In the genomic region with DNA sequence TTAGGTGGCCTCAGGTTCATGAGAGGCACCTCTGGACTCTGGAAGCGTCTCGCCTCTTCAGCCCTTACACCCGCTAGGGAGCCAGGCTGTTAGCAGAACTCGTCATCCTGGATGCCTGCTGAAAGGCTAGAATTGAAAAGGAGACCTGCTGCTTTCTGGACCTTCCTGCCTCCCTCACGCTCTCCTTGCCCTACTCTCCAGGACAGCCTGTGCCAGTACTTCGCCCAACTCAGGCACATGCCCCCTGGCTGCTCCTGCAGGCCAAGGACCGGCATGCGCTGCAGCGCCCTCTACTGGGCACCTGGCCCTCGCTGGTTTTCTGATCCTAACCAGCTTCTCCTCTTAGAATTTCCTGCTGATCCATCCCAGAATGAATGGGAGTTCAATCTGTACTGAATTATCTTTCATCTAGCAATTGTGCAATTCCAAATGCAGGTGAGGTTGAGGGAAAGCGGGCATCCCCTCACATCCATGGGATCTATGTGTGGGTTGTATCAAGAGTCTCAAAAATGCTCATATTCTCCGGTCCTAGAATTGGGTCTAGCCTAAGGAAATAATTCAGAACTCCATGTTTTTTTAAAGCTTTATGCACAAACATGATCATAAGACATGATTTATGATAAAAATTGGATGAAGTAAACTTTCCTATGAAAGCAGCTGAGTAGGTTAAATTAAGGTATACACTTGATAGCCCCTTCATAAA, we compare ENCODE assay signal across 1 cellular context.
TF ChIP-seq lines count a peak whose summit lies in the region.

No MANE protein-coding gene starts in this region.

TF ChIP-seq in K562, 482 proteins besides CTCF, POLR2A, EP300 and RAD21 (continued from another document and continues in another):
- TF ChIP-seq, protein P1, sequence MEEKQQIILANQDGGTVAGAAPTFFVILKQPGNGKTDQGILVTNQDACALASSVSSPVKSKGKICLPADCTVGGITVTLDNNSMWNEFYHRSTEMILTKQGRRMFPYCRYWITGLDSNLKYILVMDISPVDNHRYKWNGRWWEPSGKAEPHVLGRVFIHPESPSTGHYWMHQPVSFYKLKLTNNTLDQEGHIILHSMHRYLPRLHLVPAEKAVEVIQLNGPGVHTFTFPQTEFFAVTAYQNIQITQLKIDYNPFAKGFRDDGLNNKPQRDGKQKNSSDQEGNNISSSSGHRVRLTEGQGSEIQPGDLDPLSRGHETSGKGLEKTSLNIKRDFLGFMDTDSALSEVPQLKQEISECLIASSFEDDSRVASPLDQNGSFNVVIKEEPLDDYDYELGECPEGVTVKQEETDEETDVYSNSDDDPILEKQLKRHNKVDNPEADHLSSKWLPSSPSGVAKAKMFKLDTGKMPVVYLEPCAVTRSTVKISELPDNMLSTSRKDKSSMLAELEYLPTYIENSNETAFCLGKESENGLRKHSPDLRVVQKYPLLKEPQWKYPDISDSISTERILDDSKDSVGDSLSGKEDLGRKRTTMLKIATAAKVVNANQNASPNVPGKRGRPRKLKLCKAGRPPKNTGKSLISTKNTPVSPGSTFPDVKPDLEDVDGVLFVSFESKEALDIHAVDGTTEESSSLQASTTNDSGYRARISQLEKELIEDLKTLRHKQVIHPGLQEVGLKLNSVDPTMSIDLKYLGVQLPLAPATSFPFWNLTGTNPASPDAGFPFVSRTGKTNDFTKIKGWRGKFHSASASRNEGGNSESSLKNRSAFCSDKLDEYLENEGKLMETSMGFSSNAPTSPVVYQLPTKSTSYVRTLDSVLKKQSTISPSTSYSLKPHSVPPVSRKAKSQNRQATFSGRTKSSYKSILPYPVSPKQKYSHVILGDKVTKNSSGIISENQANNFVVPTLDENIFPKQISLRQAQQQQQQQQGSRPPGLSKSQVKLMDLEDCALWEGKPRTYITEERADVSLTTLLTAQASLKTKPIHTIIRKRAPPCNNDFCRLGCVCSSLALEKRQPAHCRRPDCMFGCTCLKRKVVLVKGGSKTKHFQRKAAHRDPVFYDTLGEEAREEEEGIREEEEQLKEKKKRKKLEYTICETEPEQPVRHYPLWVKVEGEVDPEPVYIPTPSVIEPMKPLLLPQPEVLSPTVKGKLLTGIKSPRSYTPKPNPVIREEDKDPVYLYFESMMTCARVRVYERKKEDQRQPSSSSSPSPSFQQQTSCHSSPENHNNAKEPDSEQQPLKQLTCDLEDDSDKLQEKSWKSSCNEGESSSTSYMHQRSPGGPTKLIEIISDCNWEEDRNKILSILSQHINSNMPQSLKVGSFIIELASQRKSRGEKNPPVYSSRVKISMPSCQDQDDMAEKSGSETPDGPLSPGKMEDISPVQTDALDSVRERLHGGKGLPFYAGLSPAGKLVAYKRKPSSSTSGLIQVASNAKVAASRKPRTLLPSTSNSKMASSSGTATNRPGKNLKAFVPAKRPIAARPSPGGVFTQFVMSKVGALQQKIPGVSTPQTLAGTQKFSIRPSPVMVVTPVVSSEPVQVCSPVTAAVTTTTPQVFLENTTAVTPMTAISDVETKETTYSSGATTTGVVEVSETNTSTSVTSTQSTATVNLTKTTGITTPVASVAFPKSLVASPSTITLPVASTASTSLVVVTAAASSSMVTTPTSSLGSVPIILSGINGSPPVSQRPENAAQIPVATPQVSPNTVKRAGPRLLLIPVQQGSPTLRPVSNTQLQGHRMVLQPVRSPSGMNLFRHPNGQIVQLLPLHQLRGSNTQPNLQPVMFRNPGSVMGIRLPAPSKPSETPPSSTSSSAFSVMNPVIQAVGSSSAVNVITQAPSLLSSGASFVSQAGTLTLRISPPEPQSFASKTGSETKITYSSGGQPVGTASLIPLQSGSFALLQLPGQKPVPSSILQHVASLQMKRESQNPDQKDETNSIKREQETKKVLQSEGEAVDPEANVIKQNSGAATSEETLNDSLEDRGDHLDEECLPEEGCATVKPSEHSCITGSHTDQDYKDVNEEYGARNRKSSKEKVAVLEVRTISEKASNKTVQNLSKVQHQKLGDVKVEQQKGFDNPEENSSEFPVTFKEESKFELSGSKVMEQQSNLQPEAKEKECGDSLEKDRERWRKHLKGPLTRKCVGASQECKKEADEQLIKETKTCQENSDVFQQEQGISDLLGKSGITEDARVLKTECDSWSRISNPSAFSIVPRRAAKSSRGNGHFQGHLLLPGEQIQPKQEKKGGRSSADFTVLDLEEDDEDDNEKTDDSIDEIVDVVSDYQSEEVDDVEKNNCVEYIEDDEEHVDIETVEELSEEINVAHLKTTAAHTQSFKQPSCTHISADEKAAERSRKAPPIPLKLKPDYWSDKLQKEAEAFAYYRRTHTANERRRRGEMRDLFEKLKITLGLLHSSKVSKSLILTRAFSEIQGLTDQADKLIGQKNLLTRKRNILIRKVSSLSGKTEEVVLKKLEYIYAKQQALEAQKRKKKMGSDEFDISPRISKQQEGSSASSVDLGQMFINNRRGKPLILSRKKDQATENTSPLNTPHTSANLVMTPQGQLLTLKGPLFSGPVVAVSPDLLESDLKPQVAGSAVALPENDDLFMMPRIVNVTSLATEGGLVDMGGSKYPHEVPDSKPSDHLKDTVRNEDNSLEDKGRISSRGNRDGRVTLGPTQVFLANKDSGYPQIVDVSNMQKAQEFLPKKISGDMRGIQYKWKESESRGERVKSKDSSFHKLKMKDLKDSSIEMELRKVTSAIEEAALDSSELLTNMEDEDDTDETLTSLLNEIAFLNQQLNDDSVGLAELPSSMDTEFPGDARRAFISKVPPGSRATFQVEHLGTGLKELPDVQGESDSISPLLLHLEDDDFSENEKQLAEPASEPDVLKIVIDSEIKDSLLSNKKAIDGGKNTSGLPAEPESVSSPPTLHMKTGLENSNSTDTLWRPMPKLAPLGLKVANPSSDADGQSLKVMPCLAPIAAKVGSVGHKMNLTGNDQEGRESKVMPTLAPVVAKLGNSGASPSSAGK (IDR thresholded peaks at IDR 0.05): peak; percentile 49; the same call in 1 of the 2 replicates
- no peak for TF ChIP-seq RB1 (IDR thresholded peaks at IDR 0.05; ENCODE audit: low read depth)
- TF ChIP-seq, protein P2, sequence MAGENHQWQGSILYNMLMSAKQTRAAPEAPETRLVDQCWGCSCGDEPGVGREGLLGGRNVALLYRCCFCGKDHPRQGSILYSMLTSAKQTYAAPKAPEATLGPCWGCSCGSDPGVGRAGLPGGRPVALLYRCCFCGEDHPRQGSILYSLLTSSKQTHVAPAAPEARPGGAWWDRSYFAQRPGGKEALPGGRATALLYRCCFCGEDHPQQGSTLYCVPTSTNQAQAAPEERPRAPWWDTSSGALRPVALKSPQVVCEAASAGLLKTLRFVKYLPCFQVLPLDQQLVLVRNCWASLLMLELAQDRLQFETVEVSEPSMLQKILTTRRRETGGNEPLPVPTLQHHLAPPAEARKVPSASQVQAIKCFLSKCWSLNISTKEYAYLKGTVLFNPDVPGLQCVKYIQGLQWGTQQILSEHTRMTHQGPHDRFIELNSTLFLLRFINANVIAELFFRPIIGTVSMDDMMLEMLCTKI (IDR thresholded peaks at IDR 0.05; ENCODE audit: partially characterized antibody): no peak
- no peak for TF ChIP-seq GABPA (tag; conservative IDR thresholded peaks at IDR 0.05; ENCODE audit: low read depth)
- TF ChIP-seq, protein P3, sequence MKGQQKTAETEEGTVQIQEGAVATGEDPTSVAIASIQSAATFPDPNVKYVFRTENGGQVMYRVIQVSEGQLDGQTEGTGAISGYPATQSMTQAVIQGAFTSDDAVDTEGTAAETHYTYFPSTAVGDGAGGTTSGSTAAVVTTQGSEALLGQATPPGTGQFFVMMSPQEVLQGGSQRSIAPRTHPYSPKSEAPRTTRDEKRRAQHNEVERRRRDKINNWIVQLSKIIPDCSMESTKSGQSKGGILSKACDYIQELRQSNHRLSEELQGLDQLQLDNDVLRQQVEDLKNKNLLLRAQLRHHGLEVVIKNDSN (CRISPR knock-in tag; IDR thresholded peaks at IDR 0.05): peak; percentile 47; the same call in 1 of the 2 replicates
- TF ChIP-seq NFRKB (IDR thresholded peaks at IDR 0.05; ENCODE audit: low read depth): no peak
- TF ChIP-seq DACH1 (IDR thresholded peaks at IDR 0.05; ENCODE audit: partially characterized antibody): no peak
- no peak for TF ChIP-seq MECOM (CRISPR knock-in tag; IDR thresholded peaks at IDR 0.05)
- no peak for TF ChIP-seq RUNX1 (IDR thresholded peaks at IDR 0.05; ENCODE audit: low read depth)
- TF ChIP-seq, protein P4, sequence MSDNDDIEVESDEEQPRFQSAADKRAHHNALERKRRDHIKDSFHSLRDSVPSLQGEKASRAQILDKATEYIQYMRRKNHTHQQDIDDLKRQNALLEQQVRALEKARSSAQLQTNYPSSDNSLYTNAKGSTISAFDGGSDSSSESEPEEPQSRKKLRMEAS (CRISPR knock-in tag; IDR thresholded peaks at IDR 0.05): peak; percentile 37; the same call in 1 of the 2 replicates
- TF ChIP-seq ZNF282 (CRISPR knock-in tag; IDR thresholded peaks at IDR 0.05): 0 out of 2 replicates have a peak, but pooled peaks have one; percentile 51
- TF ChIP-seq XRCC4 (IDR thresholded peaks at IDR 0.05; ENCODE audit: extremely low read depth, insufficient read depth, insufficient read length): no peak
- TF ChIP-seq, protein P5, sequence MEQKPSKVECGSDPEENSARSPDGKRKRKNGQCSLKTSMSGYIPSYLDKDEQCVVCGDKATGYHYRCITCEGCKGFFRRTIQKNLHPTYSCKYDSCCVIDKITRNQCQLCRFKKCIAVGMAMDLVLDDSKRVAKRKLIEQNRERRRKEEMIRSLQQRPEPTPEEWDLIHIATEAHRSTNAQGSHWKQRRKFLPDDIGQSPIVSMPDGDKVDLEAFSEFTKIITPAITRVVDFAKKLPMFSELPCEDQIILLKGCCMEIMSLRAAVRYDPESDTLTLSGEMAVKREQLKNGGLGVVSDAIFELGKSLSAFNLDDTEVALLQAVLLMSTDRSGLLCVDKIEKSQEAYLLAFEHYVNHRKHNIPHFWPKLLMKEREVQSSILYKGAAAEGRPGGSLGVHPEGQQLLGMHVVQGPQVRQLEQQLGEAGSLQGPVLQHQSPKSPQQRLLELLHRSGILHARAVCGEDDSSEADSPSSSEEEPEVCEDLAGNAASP (IDR thresholded peaks at IDR 0.05): no peak
- TF ChIP-seq JUNB (CRISPR knock-in tag; conservative IDR thresholded peaks at IDR 0.05): no peak
- TF ChIP-seq ERF (CRISPR knock-in tag; IDR thresholded peaks at IDR 0.05): no peak
- peak; percentile 40; the same call in 1 of the 2 replicates for TF ChIP-seq SMARCE1 (IDR thresholded peaks at IDR 0.05)
- TF ChIP-seq, protein P6, sequence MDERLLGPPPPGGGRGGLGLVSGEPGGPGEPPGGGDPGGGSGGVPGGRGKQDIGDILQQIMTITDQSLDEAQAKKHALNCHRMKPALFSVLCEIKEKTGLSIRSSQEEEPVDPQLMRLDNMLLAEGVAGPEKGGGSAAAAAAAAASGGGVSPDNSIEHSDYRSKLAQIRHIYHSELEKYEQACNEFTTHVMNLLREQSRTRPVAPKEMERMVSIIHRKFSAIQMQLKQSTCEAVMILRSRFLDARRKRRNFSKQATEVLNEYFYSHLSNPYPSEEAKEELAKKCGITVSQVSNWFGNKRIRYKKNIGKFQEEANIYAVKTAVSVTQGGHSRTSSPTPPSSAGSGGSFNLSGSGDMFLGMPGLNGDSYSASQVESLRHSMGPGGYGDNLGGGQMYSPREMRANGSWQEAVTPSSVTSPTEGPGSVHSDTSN (CRISPR knock-in tag; IDR thresholded peaks at IDR 0.05; ENCODE audit: low read depth): no peak
- TF ChIP-seq, protein P6 (tag; conservative IDR thresholded peaks at IDR 0.05; ENCODE audit: low read depth): no peak
- peak; percentile 42; the same call in 1 of the 2 replicates for TF ChIP-seq MYC (IDR thresholded peaks at IDR 0.05; ENCODE audit: low read depth, low read length)
- no peak for TF ChIP-seq MYC (CRISPR knock-in tag; IDR thresholded peaks at IDR 0.05; ENCODE audit: borderline replicate concordance, low read depth)
- TF ChIP-seq SRSF7 (optimal IDR thresholded peaks at IDR 0.05; ENCODE audit: low read depth, low read length): no peak
- no peak for TF ChIP-seq ZNF764 (CRISPR knock-in tag; IDR thresholded peaks at IDR 0.05; ENCODE audit: low read depth)
- TF ChIP-seq, protein P7, sequence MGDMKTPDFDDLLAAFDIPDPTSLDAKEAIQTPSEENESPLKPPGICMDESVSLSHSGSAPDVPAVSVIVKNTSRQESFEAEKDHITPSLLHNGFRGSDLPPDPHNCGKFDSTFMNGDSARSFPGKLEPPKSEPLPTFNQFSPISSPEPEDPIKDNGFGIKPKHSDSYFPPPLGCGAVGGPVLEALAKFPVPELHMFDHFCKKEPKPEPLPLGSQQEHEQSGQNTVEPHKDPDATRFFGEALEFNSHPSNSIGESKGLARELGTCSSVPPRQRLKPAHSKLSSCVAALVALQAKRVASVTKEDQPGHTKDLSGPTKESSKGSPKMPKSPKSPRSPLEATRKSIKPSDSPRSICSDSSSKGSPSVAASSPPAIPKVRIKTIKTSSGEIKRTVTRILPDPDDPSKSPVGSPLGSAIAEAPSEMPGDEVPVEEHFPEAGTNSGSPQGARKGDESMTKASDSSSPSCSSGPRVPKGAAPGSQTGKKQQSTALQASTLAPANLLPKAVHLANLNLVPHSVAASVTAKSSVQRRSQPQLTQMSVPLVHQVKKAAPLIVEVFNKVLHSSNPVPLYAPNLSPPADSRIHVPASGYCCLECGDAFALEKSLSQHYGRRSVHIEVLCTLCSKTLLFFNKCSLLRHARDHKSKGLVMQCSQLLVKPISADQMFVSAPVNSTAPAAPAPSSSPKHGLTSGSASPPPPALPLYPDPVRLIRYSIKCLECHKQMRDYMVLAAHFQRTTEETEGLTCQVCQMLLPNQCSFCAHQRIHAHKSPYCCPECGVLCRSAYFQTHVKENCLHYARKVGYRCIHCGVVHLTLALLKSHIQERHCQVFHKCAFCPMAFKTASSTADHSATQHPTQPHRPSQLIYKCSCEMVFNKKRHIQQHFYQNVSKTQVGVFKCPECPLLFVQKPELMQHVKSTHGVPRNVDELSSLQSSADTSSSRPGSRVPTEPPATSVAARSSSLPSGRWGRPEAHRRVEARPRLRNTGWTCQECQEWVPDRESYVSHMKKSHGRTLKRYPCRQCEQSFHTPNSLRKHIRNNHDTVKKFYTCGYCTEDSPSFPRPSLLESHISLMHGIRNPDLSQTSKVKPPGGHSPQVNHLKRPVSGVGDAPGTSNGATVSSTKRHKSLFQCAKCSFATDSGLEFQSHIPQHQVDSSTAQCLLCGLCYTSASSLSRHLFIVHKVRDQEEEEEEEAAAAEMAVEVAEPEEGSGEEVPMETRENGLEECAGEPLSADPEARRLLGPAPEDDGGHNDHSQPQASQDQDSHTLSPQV (IDR thresholded peaks at IDR 0.05): 0 out of 2 replicates have a peak, but pooled peaks have one; percentile 31
- TF ChIP-seq HCFC1 (IDR thresholded peaks at IDR 0.05; ENCODE audit: low read depth, low read length): no peak
- no peak for TF ChIP-seq ZSCAN32 (CRISPR knock-in tag; IDR thresholded peaks at IDR 0.05)
- TF ChIP-seq, protein P8, sequence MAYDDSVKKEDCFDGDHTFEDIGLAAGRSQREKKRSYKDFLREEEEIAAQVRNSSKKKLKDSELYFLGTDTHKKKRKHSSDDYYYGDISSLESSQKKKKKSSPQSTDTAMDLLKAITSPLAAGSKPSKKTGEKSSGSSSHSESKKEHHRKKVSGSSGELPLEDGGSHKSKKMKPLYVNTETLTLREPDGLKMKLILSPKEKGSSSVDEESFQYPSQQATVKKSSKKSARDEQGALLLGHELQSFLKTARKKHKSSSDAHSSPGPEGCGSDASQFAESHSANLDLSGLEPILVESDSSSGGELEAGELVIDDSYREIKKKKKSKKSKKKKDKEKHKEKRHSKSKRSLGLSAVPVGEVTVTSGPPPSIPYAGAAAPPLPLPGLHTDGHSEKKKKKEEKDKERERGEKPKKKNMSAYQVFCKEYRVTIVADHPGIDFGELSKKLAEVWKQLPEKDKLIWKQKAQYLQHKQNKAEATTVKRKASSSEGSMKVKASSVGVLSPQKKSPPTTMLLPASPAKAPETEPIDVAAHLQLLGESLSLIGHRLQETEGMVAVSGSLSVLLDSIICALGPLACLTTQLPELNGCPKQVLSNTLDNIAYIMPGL (CRISPR knock-in tag; IDR thresholded peaks at IDR 0.05): no peak
- no peak for TF ChIP-seq EP400 (IDR thresholded peaks at IDR 0.05)
